Comparison of ENCODE assay signal across 14 cellular contexts in the genomic region with DNA sequence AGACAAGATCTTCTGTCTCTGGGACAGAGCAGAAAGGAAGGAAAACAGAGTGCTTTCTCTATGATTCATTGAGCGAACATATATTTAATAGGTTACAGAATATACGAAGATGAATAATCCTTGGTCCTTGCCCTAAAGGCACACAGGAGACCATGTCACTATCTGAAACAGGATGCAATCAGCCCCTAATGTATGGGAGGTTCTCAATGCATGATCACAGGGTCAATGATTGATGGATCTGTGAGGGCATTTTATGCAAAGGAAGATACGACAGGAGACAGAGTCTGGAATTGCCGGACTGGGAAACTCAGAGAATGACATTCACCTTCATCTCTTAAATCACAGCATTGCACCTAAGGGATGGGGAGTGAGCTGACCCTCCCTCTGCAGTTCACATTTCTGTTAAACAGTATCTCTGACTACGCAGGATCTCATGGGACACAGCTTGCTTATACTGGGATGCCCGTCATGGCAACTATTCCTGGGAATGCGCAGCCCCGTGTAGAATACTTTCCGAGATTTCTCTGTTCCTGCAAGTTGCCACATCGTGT.
"Had no signal": no experiment of that assay in that cellular context is flagged by ENCODE, and none has a peak within 500 bp of the region (broad histone marks: within the 10 kb centered on the region; RNA-seq: fewer than 3 reads in every experiment).

No MANE protein-coding gene starts in this region.

- H3K4me1 Mint-ChIP-seq: activated CD4-positive, alpha-beta T cell treated with anti-CD3 and anti-CD28 coated beads, Interleukin-2, amount 10 ng/mL, durations not matched to agents 7 days and 5 days; stimulated activated naive CD8-positive, alpha-beta T cell treated with anti-CD3 and anti-CD28 coated beads, Interleukin-15, amount 100 ng/mL, for 72 hours had no signal

- H3K4me3 Mint-ChIP-seq: activated B cell treated with CpG ODN at 0.5 μM for 24 hours; activated CD4-positive, alpha-beta T cell treated with anti-CD3 and anti-CD28 coated beads, Interleukin-2, amount 10 ng/mL, durations not matched to agents 7 days and 5 days; activated naive CD8-positive, alpha-beta T cell; natural killer cell treated with Interleukin-12 subunit alpha and Interleukin-12 subunit beta and Interleukin-15 and Interleukin-18, amount 100 ng/mL, for 72 hours; stimulated activated naive CD8-positive, alpha-beta T cell treated with anti-CD3 and anti-CD28 coated beads, Interleukin-15, amount 100 ng/mL, for 72 hours; T-helper 2 cell treated with Interferon-gamma antibody and Interleukin-4, amounts not matched to agents 5 μg/mL and 100 μg/mL, for 36 hours had no signal

- H3K36me3 ChIP-seq: colonic mucosa, esophagus squamous epithelium had no signal

- DNase-seq: activated B cell treated with CpG ODN at 0.5 μM for 24 hours; activated CD4-positive, alpha-beta T cell treated with anti-CD3 and anti-CD28 coated beads, Interleukin-2, amount 10 ng/mL, durations not matched to agents 7 days and 5 days; activated CD8-positive, alpha-beta memory T cell treated with anti-CD3 and anti-CD28 coated beads, Interleukin-2, amount 50 U/mL, for 48 hours; activated gamma-delta T cell treated with Interleukin-2 at 50 U/mL for 16 hours; amniotic stem cell; central memory CD4-positive, alpha-beta T cell; colonic mucosa; esophagus squamous epithelium; mesendoderm; stimulated activated naive CD8-positive, alpha-beta T cell treated with anti-CD3 and anti-CD28 coated beads, Interleukin-15, amount 100 ng/mL, for 72 hours had no signal

- H3K27me3 ChIP-seq: colonic mucosa, esophagus squamous epithelium had no signal

- ATAC-seq: natural killer cell treated with Interleukin-12 subunit alpha and Interleukin-12 subunit beta and Interleukin-15 and Interleukin-18, amount 100 ng/mL, for 72 hours; sciatic nerve; stimulated activated naive CD8-positive, alpha-beta T cell treated with anti-CD3 and anti-CD28 coated beads, Interleukin-15, amount 100 ng/mL, for 72 hours had no signal

- H3K4me1 ChIP-seq: colonic mucosa had no signal

- H3K4me3 ChIP-seq: colonic mucosa, esophagus squamous epithelium had no signal

- H3K36me3 Mint-ChIP-seq: natural killer cell treated with Interleukin-12 subunit alpha and Interleukin-12 subunit beta and Interleukin-15 and Interleukin-18, amount 100 ng/mL, for 72 hours had no signal

- H3K9me3 ChIP-seq: colonic mucosa had no signal

- H3K27ac Mint-ChIP-seq: activated B cell treated with CpG ODN at 0.5 μM for 24 hours; activated CD4-positive, alpha-beta T cell treated with anti-CD3 and anti-CD28 coated beads, Interleukin-2, amount 10 ng/mL, durations not matched to agents 7 days and 5 days; activated naive CD8-positive, alpha-beta T cell; natural killer cell treated with Interleukin-12 subunit alpha and Interleukin-12 subunit beta and Interleukin-15 and Interleukin-18, amount 100 ng/mL, for 72 hours; stimulated activated naive CD8-positive, alpha-beta T cell treated with anti-CD3 and anti-CD28 coated beads, Interleukin-15, amount 100 ng/mL, for 72 hours; T-helper 2 cell treated with Interferon-gamma antibody and Interleukin-4, amounts not matched to agents 5 μg/mL and 100 μg/mL, for 36 hours had no signal

- H3K9me3 Mint-ChIP-seq: natural killer cell treated with Interleukin-12 subunit alpha and Interleukin-12 subunit beta and Interleukin-15 and Interleukin-18, amount 100 ng/mL, for 72 hours had no signal

- H3K27me3 Mint-ChIP-seq: activated naive CD8-positive, alpha-beta T cell had no signal

- H3K27ac ChIP-seq: colonic mucosa, esophagus squamous epithelium had no signal
